ENCODE assay signal across 21 cellular contexts in the genomic region with DNA sequence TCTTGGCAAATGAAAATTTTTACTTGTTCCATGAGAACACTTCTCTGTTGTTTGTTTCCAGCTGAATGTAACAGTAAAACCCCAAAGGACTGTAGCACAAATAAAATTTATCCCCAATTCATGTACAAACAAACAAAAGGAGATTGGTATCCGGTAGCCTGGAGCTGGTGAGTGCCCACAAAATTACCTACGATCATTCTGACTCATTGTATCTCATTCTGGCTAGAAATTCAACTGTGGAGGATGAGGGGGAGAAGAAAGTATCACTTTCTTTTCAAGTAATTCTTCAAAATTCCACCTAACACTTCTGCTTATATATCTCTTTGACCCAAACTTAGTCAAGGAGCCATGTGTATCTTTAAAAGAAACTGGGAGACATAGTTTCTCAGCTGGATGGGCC.
A peak's percentile ranks its signal among the peaks of the same experiment; 100 is the strongest.
DNase-seq lines count a peak whose midpoint lies in the region; ATAC-seq and TF ChIP-seq lines count a peak whose summit lies in the region.
"Had no signal": no experiment of that assay in that cellular context is flagged by ENCODE, and none has a peak within 500 bp of the region (broad histone marks: within the 10 kb centered on the region; RNA-seq: fewer than 3 reads in every experiment).

No MANE protein-coding gene starts in this region.

- DNase-seq in GM10248 (ENCODE audit: extremely low spot score) (peak; percentile 7), NCI-H226 (peak; percentile 37), mammary epithelial cell (peak; percentile 52), transverse colon (no peak)
- DNase-seq in stimulated activated CD4-positive, alpha-beta T cell treated with anti-CD3 and anti-CD28 coated beads, Interleukin-4, amount 100 ng/mL, for 1 hour: no peak
- DNase-seq: AML-193; C1 segment of cervical spinal cord; CD8-positive, alpha-beta T cell; H9; HFFc6; NCI-H1417; NCI-H1694 treated with DMSO at 0.1 percent for 48 hours; NCI-H2081 treated with DMSO at 0.1 percent for 48 hours; NCI-H2171 treated with DMSO at 0.1 percent for 48 hours; NCI-H446; NCI-H526 treated with DMSO at 0.1 percent for 48 hours had no signal

- no peaks in the 10 kb centered on the region for H4K20me1 ChIP-seq in mammary epithelial cell (ENCODE audit: insufficient read depth, low read length)

- H3K4me1 ChIP-seq in mammary epithelial cell (ENCODE audit: insufficient read depth, low read length) (no peaks in the 10 kb centered on the region), transverse colon (no peaks in the 10 kb centered on the region)

- in situ Hi-C loops in mammary epithelial cell (cut with MboI; ENCODE audit: low sequenced_read_pairs in 2 of 2): no loop called here
- in situ Hi-C loops in transverse colon (cut with MboI; ENCODE audit: low pct_ligation_motif_present in 1 of 4, low pct_unique_long_range_greater_than_20kb in 1 of 4, low sequenced_read_pairs in 3 of 4): no loop called here

- no peaks in the 10 kb centered on the region for H3K36me3 ChIP-seq in mammary epithelial cell (ENCODE audit: insufficient read depth, low read length)
- H3K36me3 ChIP-seq in transverse colon: no peaks in the 10 kb centered on the region

- no peak for TF ChIP-seq CTCF in GM10248 (IDR thresholded peaks at IDR 0.05; ENCODE audit: control extremely low read depth, extremely low read depth, low read depth, missing control alignments)
- TF ChIP-seq CTCF in mammary epithelial cell (conservative IDR thresholded peaks at IDR 0.05 in 1 of 2, IDR thresholded peaks at IDR 0.05 in 1 of 2; ENCODE audit: extremely low read depth in 1 of 2, insufficient read depth in 1 of 2, low read depth in 1 of 2, low read length in 2 of 2): no peak
- TF ChIP-seq CTCF in transverse colon (IDR thresholded peaks at IDR 0.05): no peak

- TF ChIP-seq EP300 in transverse colon (IDR thresholded peaks at IDR 0.05; ENCODE audit: low read depth): no peak

- no peak overlapping the region for H3K4me2 ChIP-seq in mammary epithelial cell (ENCODE audit: insufficient read depth, low read depth, low read length)

- no peak overlapping the region for H3K27ac ChIP-seq in mammary epithelial cell (ENCODE audit: insufficient read depth, low read depth, low read length)
- H3K27ac ChIP-seq in transverse colon: no peak overlapping the region

- BruUV-seq in mammary epithelial cell (replicated peaks; lab: Mats Ljungman, UMichigan): no TSS peak

- TF ChIP-seq POLR2A in transverse colon (IDR thresholded peaks at IDR 0.05): no peak

- H3K27me3 ChIP-seq in mammary epithelial cell (ENCODE audit: insufficient read depth, low read length) (no peaks in the 10 kb centered on the region), transverse colon (no peaks in the 10 kb centered on the region)

- intact Hi-C loops in mammary epithelial cell (cut with micrococcal nuclease): no loop called here
- intact Hi-C loops in transverse colon (cut with DNase I; ENCODE audit: low total_unique reads): no loop called here

- dilution Hi-C loops in mammary epithelial cell (cut with HindIII; ENCODE audit: low sequenced_read_pairs): no loop called here

- peak; percentile 64 for ATAC-seq in GM19463 (IDR thresholded peaks at IDR 0.05; ENCODE audit: unreplicated experiment)
- no peak for ATAC-seq in HG03280 (IDR thresholded peaks at IDR 0.05; ENCODE audit: unreplicated experiment)
- ATAC-seq in HG03097 (IDR thresholded peaks at IDR 0.05; ENCODE audit: low FRiP score, unreplicated experiment): no peak
- ATAC-seq: CD8-positive, alpha-beta T cell; Panc1; SK-N-SH treated with all-trans-retinoic acid at 6 μM for 48 hours had no signal

- H2AFZ ChIP-seq in mammary epithelial cell (ENCODE audit: low read depth, low read length): no peak overlapping the region

- H3K9ac ChIP-seq in mammary epithelial cell (ENCODE audit: insufficient read depth, low read length): no peak overlapping the region

- H3K4me3 ChIP-seq in mammary epithelial cell (replicated peaks in 1 of 3; ENCODE audit: insufficient read depth in 1 of 3, low read depth in 2 of 3, low read length in 3 of 3) (no peak overlapping the region), transverse colon (no peak overlapping the region)

- no CpG with 5 or more reads among the region's 2 CpGs for WGBS in mammary epithelial cell (ENCODE audit: low coverage, missing lambda C conversion rate)
- WGBS in transverse colon (ENCODE audit: low coverage in 1 of 2), 2 donors: 52% methylated on average over 2 of the region's 2 CpGs

- H3K79me2 ChIP-seq in mammary epithelial cell (ENCODE audit: insufficient read depth, low read length): no peaks in the 10 kb centered on the region

- CTCF ChIA-PET in GM10248 (lab: Yijun Ruan, JAX) (no interaction called here), mammary epithelial cell (lab: Charles Lee; ENCODE audit: low non-redundant PET) (no interaction called here)

- no peaks in the 10 kb centered on the region for H3K9me3 ChIP-seq in mammary epithelial cell (replicated peaks; ENCODE audit: insufficient read depth, low read length)
- H3K9me3 ChIP-seq in transverse colon: no peaks in the 10 kb centered on the region

- POLR2A ChIA-PET in GM10248 (lab: Yijun Ruan, JAX): no interaction called here

Comparison
In these comparisons a context has a peak if more than half of its experiments do, and no peak if none do; other contexts are left out.
1. DNase-seq: peak in GM10248 (single experiment), NCI-H226 (single experiment) and mammary epithelial cell (single experiment); none in transverse colon (single experiment) and stimulated activated CD4-positive, alpha-beta T cell treated with anti-CD3 and anti-CD28 coated beads, Interleukin-4, amount 100 ng/mL, for 1 hour (single experiment).